In the genomic region with DNA sequence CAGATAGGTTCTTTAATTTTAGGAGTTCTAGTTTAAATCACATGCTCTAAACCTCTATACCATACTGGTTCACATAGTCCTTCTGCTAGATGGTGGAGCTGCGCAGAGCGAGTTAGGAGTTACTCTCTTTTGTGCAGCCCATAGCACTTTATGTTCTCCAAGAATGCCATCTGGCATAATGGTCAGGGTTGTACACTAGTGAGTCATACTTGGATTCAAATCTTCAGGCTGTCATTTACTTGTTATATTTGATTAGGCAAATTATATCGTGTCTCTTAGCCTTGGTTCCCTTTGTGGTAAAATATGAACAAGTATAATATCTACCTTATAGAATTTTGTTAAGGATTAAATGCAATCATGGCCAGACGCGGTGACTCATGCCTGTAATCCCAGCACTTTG, we compare ENCODE assay signal across 22 cellular contexts.
"Had no signal": no experiment of that assay in that cellular context is flagged by ENCODE, and none has a peak within 500 bp of the region (broad histone marks: within the 10 kb centered on the region; RNA-seq: fewer than 3 reads in every experiment).

No MANE protein-coding gene starts in this region.

- DNase-seq: effector CD8-positive, alpha-beta T cell; endodermal cell; foreskin keratinocyte; heart left ventricle; left cardiac atrium; left lung; mesendoderm; naive thymus-derived CD8-positive, alpha-beta T cell; nephron progenitor cell; nucleus accumbens; stimulated activated CD4-positive, alpha-beta T cell treated with anti-CD3 and anti-CD28 coated beads, Interleukin-4, amount 100 ng/mL, for 4 hours; stimulated activated naive B cell treated with anti-CD40 and anti-IgM and Interleukin-4, amounts not matched to agents 10 μg/mL and 1 μg/mL and 100 μg/mL, for 72 hours; upper lobe of left lung had no signal

- H3K4me2 ChIP-seq: hepatocyte had no signal

- H3K79me2 ChIP-seq: hepatocyte had no signal

- H3K27ac Mint-ChIP-seq: dendritic cell treated with granulocyte-macrophage colony-stimulating factor and Interleukin-4, amounts not matched to agents 40 ng/mL and 50 ng/mL, for 4 days; endodermal cell; naive thymus-derived CD8-positive, alpha-beta T cell; nephron progenitor cell; stimulated activated naive B cell treated with anti-CD40 and anti-IgM and Interleukin-4, amounts not matched to agents 10 μg/mL and 1 μg/mL and 100 μg/mL, for 72 hours; stimulated activated naive CD8-positive, alpha-beta T cell treated with anti-CD3 and anti-CD28 coated beads, Interleukin-15, Interleukin-2, amounts not matched to agents 100 ng/mL and 50 ng/mL, for 24 hours had no signal

- H2AFZ ChIP-seq: hepatocyte had no signal

- H3K36me3 ChIP-seq: gastroesophageal sphincter, heart left ventricle, left lung, prostate gland, right atrium auricular region, thoracic aorta, tibial nerve, upper lobe of left lung had no signal

- H3K9me3 ChIP-seq: left lung, prostate gland, right atrium auricular region, thoracic aorta, upper lobe of left lung had no signal

- H3K27ac ChIP-seq: epithelial cell of prostate, foreskin keratinocyte, gastroesophageal sphincter, heart left ventricle, hepatocyte, left lung, prostate gland, right atrium auricular region, thoracic aorta, tibial nerve, upper lobe of left lung had no signal

- H3K4me3 ChIP-seq: gastroesophageal sphincter, heart left ventricle, hepatocyte, left lung, prostate gland, right atrium auricular region, thoracic aorta, tibial nerve, upper lobe of left lung had no signal

- H3K4me1 ChIP-seq: foreskin keratinocyte, gastroesophageal sphincter, heart left ventricle, left lung, prostate gland, right atrium auricular region, tibial nerve, upper lobe of left lung had no signal

- H3K27me3 Mint-ChIP-seq: dendritic cell treated with granulocyte-macrophage colony-stimulating factor and Interleukin-4, amounts not matched to agents 40 ng/mL and 50 ng/mL, for 4 days; naive thymus-derived CD8-positive, alpha-beta T cell; stimulated activated naive B cell treated with anti-CD40 and anti-IgM and Interleukin-4, amounts not matched to agents 10 μg/mL and 1 μg/mL and 100 μg/mL, for 72 hours; stimulated activated naive CD8-positive, alpha-beta T cell treated with anti-CD3 and anti-CD28 coated beads, Interleukin-15, Interleukin-2, amounts not matched to agents 100 ng/mL and 50 ng/mL, for 24 hours had no signal

- H3K4me3 Mint-ChIP-seq: dendritic cell treated with granulocyte-macrophage colony-stimulating factor and Interleukin-4, amounts not matched to agents 40 ng/mL and 50 ng/mL, for 4 days; endodermal cell; naive thymus-derived CD8-positive, alpha-beta T cell; nephron progenitor cell; stimulated activated naive B cell treated with anti-CD40 and anti-IgM and Interleukin-4, amounts not matched to agents 10 μg/mL and 1 μg/mL and 100 μg/mL, for 72 hours; stimulated activated naive CD8-positive, alpha-beta T cell treated with anti-CD3 and anti-CD28 coated beads, Interleukin-15, Interleukin-2, amounts not matched to agents 100 ng/mL and 50 ng/mL, for 24 hours had no signal

- H3K9me3 Mint-ChIP-seq: endodermal cell, nephron progenitor cell had no signal

- H3K27me3 ChIP-seq: foreskin keratinocyte, heart left ventricle, hepatocyte, left lung, right atrium auricular region, tibial nerve, upper lobe of left lung had no signal

- H3K4me1 Mint-ChIP-seq: naive thymus-derived CD8-positive, alpha-beta T cell; nephron progenitor cell; stimulated activated naive B cell treated with anti-CD40 and anti-IgM and Interleukin-4, amounts not matched to agents 10 μg/mL and 1 μg/mL and 100 μg/mL, for 72 hours had no signal

- H3K36me3 Mint-ChIP-seq: naive thymus-derived CD8-positive, alpha-beta T cell; stimulated activated naive B cell treated with anti-CD40 and anti-IgM and Interleukin-4, amounts not matched to agents 10 μg/mL and 1 μg/mL and 100 μg/mL, for 72 hours had no signal
